Comparison of ENCODE assay signal across 29 cellular contexts in genomic region chr4:51849430-51849829, GRCh38.
"Had no signal": no experiment of that assay in that cellular context is flagged by ENCODE, and none has a peak within 500 bp of the region (broad histone marks: within the 10 kb centered on the region; RNA-seq: fewer than 3 reads in every experiment).

No MANE protein-coding gene starts in this region.

- H3K27ac ChIP-seq: ascending aorta, Peyer's patch, SJSA1 had no signal

- H3K36me3 ChIP-seq: ascending aorta, Peyer's patch had no signal

- H3K27me3 ChIP-seq: ascending aorta, Peyer's patch, SJSA1 had no signal

- H3K9me2 ChIP-seq: SK-N-SH had no signal

- ATAC-seq: activated CD8-positive, alpha-beta T cell treated with anti-CD3 and anti-CD28 coated beads for 36 hours; activated T-cell treated with anti-CD3 and anti-CD28 coated beads, Interleukin-2, amount 50 U/mL, for 72 hours; activated T-helper 17 cell treated with anti-CD3 and anti-CD28 coated beads, Interleukin-2, amount 50 U/mL, for 72 hours had no signal

- H3K27me3 Mint-ChIP-seq: activated CD4-positive, alpha-beta T cell treated with anti-CD3 and anti-CD28 coated beads, Interleukin-2, amount 10 ng/mL, durations not matched to agents 24 days and 14 days; activated CD8-positive, alpha-beta T cell treated with anti-CD3 and anti-CD28 coated beads for 36 hours; activated naive CD4-positive, alpha-beta T cell treated with anti-CD3 and anti-CD28 coated beads, Interleukin-2, amount 50 U/mL, for 24 hours; activated naive CD8-positive, alpha-beta T cell treated with anti-CD3 and anti-CD28 coated beads, Interleukin-2, amount 10 ng/mL, durations not matched to agents 7 days and 5 days; activated T-helper 17 cell treated with anti-CD3 and anti-CD28 coated beads, Interleukin-2, amount 50 U/mL, for 72 hours had no signal

- H3K36me3 Mint-ChIP-seq: activated naive CD4-positive, alpha-beta T cell treated with anti-CD3 and anti-CD28 coated beads, Interleukin-2, amount 50 U/mL, for 24 hours had no signal

- H3K4me3 ChIP-seq: ascending aorta, Peyer's patch, SJSA1 had no signal

- DNase-seq: activated CD4-positive, alpha-beta T cell treated with anti-CD3 and anti-CD28 coated beads, Interleukin-2, amount 10 ng/mL, durations not matched to agents 24 days and 14 days; activated CD4-positive, alpha-beta T cell treated with anti-CD3 and anti-CD28 coated beads, Interleukin-2, amount 50 U/mL, for 4 hours; activated CD8-positive, alpha-beta T cell treated with anti-CD3 and anti-CD28 coated beads for 36 hours; activated effector memory CD4-positive, alpha-beta T cell treated with anti-CD3 and anti-CD28 coated beads, Interleukin-2, amount 50 U/mL, for 16 hours; activated naive CD4-positive, alpha-beta T cell treated with Interleukin-2 at 50 U/mL for 16 hours; activated naive CD8-positive, alpha-beta T cell treated with anti-CD3 and anti-CD28 coated beads, Interleukin-2, amount 10 ng/mL, durations not matched to agents 7 days and 5 days; activated T-cell treated with anti-CD3 and anti-CD28 coated beads, Interleukin-2, amount 50 U/mL, for 1 hour; activated T-cell treated with anti-CD3 and anti-CD28 coated beads, Interleukin-2, amount 50 U/mL, for 72 hours; amygdala; caudate nucleus; KG1; MM.1S; MV-4-11; NCI-H1092; NCI-H1436 treated with DMSO at 0.1 percent for 48 hours; NCI-H1694 treated with DMSO at 0.1 percent for 48 hours; NCI-H2029; NCI-H345; NCI-H524 treated with DMSO at 0.1 percent for 48 hours; Peyer's patch; RPMI8226; SHP77 treated with DMSO at 0.1 percent for 48 hours; SK-N-SH had no signal

- H3K4me2 ChIP-seq: SK-N-SH had no signal

- H3K9me3 Mint-ChIP-seq: activated CD4-positive, alpha-beta T cell treated with anti-CD3 and anti-CD28 coated beads, Interleukin-2, amount 10 ng/mL, durations not matched to agents 24 days and 14 days; activated CD8-positive, alpha-beta T cell treated with anti-CD3 and anti-CD28 coated beads for 36 hours; activated naive CD4-positive, alpha-beta T cell treated with anti-CD3 and anti-CD28 coated beads, Interleukin-2, amount 50 U/mL, for 24 hours; activated naive CD8-positive, alpha-beta T cell treated with anti-CD3 and anti-CD28 coated beads, Interleukin-2, amount 10 ng/mL, durations not matched to agents 7 days and 5 days; activated T-cell treated with anti-CD3 and anti-CD28 coated beads, Interleukin-2, amount 50 U/mL, for 72 hours; activated T-helper 17 cell treated with anti-CD3 and anti-CD28 coated beads, Interleukin-2, amount 50 U/mL, for 72 hours; T-helper 1 cell treated with Interleukin-12 subunit alpha and Interleukin-12 subunit beta and Interleukin-4 antibody, amounts not matched to agents 30 μg/mL and 1 μg/mL, for 36 hours; T-helper 2 cell treated with Interferon-gamma antibody and Interleukin-4, amounts not matched to agents 5 μg/mL and 100 μg/mL, for 36 hours had no signal

- H3K27ac Mint-ChIP-seq: activated CD4-positive, alpha-beta T cell treated with anti-CD3 and anti-CD28 coated beads, Interleukin-2, amount 10 ng/mL, durations not matched to agents 24 days and 14 days; activated CD8-positive, alpha-beta T cell treated with anti-CD3 and anti-CD28 coated beads for 36 hours; activated naive CD4-positive, alpha-beta T cell treated with anti-CD3 and anti-CD28 coated beads, Interleukin-2, amount 50 U/mL, for 24 hours; activated naive CD8-positive, alpha-beta T cell treated with anti-CD3 and anti-CD28 coated beads, Interleukin-2, amount 10 ng/mL, durations not matched to agents 7 days and 5 days; activated T-helper 17 cell treated with anti-CD3 and anti-CD28 coated beads, Interleukin-2, amount 50 U/mL, for 72 hours; T-helper 1 cell treated with Interleukin-12 subunit alpha and Interleukin-12 subunit beta and Interleukin-4 antibody, amounts not matched to agents 30 μg/mL and 1 μg/mL, for 36 hours; T-helper 2 cell treated with Interferon-gamma antibody and Interleukin-4, amounts not matched to agents 5 μg/mL and 100 μg/mL, for 36 hours had no signal

- H3K4me3 Mint-ChIP-seq: activated CD4-positive, alpha-beta T cell treated with anti-CD3 and anti-CD28 coated beads, Interleukin-2, amount 10 ng/mL, durations not matched to agents 24 days and 14 days; activated CD8-positive, alpha-beta T cell treated with anti-CD3 and anti-CD28 coated beads for 36 hours; activated naive CD4-positive, alpha-beta T cell treated with anti-CD3 and anti-CD28 coated beads, Interleukin-2, amount 50 U/mL, for 24 hours; activated naive CD8-positive, alpha-beta T cell treated with anti-CD3 and anti-CD28 coated beads, Interleukin-2, amount 10 ng/mL, durations not matched to agents 7 days and 5 days; activated T-cell treated with anti-CD3 and anti-CD28 coated beads, Interleukin-2, amount 50 U/mL, for 72 hours; activated T-helper 17 cell treated with anti-CD3 and anti-CD28 coated beads, Interleukin-2, amount 50 U/mL, for 72 hours; T-helper 1 cell treated with Interleukin-12 subunit alpha and Interleukin-12 subunit beta and Interleukin-4 antibody, amounts not matched to agents 30 μg/mL and 1 μg/mL, for 36 hours; T-helper 2 cell treated with Interferon-gamma antibody and Interleukin-4, amounts not matched to agents 5 μg/mL and 100 μg/mL, for 36 hours had no signal

- H3K9ac ChIP-seq: SK-N-SH had no signal

- H3K9me3 ChIP-seq: ascending aorta, Peyer's patch, SJSA1, SK-N-SH had no signal
